In the genomic region with DNA sequence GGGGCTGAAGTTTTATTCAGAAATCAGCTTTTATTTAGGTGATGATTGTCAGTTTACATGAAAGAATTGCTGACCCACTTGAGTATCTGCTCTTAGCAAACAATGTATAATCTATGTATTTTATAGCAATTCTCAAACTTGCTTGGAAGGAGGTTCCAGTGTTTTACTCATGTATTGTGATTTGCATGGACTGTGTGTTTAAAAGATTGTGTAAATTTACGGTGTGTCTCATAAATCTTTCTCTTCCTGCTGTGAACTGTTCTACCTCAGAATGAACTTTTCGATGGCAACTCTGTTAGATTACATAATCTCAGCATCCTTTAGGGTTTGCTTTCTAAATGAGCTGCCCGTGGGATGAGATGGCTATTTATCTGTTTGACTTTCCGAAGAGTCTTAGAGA, we compare ENCODE assay signal across 13 cellular contexts.
"Had no signal": no experiment of that assay in that cellular context is flagged by ENCODE, and none has a peak within 500 bp of the region (broad histone marks: within the 10 kb centered on the region; RNA-seq: fewer than 3 reads in every experiment).

No MANE protein-coding gene starts in this region.

- H3K9me3 Mint-ChIP-seq: activated CD4-positive, alpha-beta memory T cell treated with anti-CD3 and anti-CD28 coated beads, Interleukin-2, amount 10 ng/mL, durations not matched to agents 7 days and 5 days; activated naive CD4-positive, alpha-beta T cell treated with anti-CD3 and anti-CD28 coated beads, Interleukin-2, amount 50 U/mL, for 24 hours; activated T-cell treated with anti-CD3 and anti-CD28 coated beads, Interleukin-2, amount 50 U/mL, for 24 hours; T-helper 1 cell treated with Interleukin-12 subunit alpha and Interleukin-12 subunit beta and Interleukin-4 antibody, amounts not matched to agents 30 μg/mL and 1 μg/mL, for 36 hours had no signal

- DNase-seq: activated CD4-positive, alpha-beta memory T cell treated with anti-CD3 and anti-CD28 coated beads, Interleukin-2, amount 10 ng/mL, durations not matched to agents 7 days and 5 days; activated CD4-positive, alpha-beta T cell treated with anti-CD3 and anti-CD28 coated beads for 4 hours; activated effector memory CD4-positive, alpha-beta T cell treated with Interleukin-2 at 50 U/mL for 16 hours; activated T-cell treated with anti-CD3 and anti-CD28 coated beads, Interleukin-2, amount 50 U/mL, for 24 hours; adrenal gland; effector CD4-positive, alpha-beta T cell; right lobe of liver; stomach; testis; upper lobe of left lung had no signal

- H3K36me3 Mint-ChIP-seq: activated naive CD4-positive, alpha-beta T cell treated with anti-CD3 and anti-CD28 coated beads, Interleukin-2, amount 50 U/mL, for 24 hours had no signal

- H3K4me3 ChIP-seq: adrenal gland, esophagus muscularis mucosa, right lobe of liver, stomach, testis, upper lobe of left lung had no signal

- H3K27ac ChIP-seq: esophagus muscularis mucosa, right lobe of liver, stomach, testis, upper lobe of left lung had no signal

- H3K27me3 ChIP-seq: adrenal gland, esophagus muscularis mucosa, right lobe of liver, stomach, testis, upper lobe of left lung had no signal

- H3K4me3 Mint-ChIP-seq: activated CD4-positive, alpha-beta memory T cell treated with anti-CD3 and anti-CD28 coated beads, Interleukin-2, amount 10 ng/mL, durations not matched to agents 7 days and 5 days; activated naive CD4-positive, alpha-beta T cell treated with anti-CD3 and anti-CD28 coated beads, Interleukin-2, amount 50 U/mL, for 24 hours; activated T-cell treated with anti-CD3 and anti-CD28 coated beads, Interleukin-2, amount 50 U/mL, for 24 hours; T-helper 1 cell treated with Interleukin-12 subunit alpha and Interleukin-12 subunit beta and Interleukin-4 antibody, amounts not matched to agents 30 μg/mL and 1 μg/mL, for 36 hours had no signal

- H3K4me1 Mint-ChIP-seq: activated CD4-positive, alpha-beta memory T cell treated with anti-CD3 and anti-CD28 coated beads, Interleukin-2, amount 10 ng/mL, durations not matched to agents 7 days and 5 days; activated naive CD4-positive, alpha-beta T cell treated with anti-CD3 and anti-CD28 coated beads, Interleukin-2, amount 50 U/mL, for 24 hours had no signal

- H3K4me1 ChIP-seq: esophagus muscularis mucosa, right lobe of liver, stomach, testis, upper lobe of left lung had no signal

- H3K27ac Mint-ChIP-seq: activated CD4-positive, alpha-beta memory T cell treated with anti-CD3 and anti-CD28 coated beads, Interleukin-2, amount 10 ng/mL, durations not matched to agents 7 days and 5 days; activated naive CD4-positive, alpha-beta T cell treated with anti-CD3 and anti-CD28 coated beads, Interleukin-2, amount 50 U/mL, for 24 hours; activated T-cell treated with anti-CD3 and anti-CD28 coated beads, Interleukin-2, amount 50 U/mL, for 24 hours; T-helper 1 cell treated with Interleukin-12 subunit alpha and Interleukin-12 subunit beta and Interleukin-4 antibody, amounts not matched to agents 30 μg/mL and 1 μg/mL, for 36 hours had no signal

- H3K36me3 ChIP-seq: right lobe of liver had no signal

- H3K9me3 ChIP-seq: adrenal gland, esophagus muscularis mucosa, right lobe of liver, stomach, testis, upper lobe of left lung had no signal
